Comparison of ENCODE assay signal across 1 cellular context in the genomic region with DNA sequence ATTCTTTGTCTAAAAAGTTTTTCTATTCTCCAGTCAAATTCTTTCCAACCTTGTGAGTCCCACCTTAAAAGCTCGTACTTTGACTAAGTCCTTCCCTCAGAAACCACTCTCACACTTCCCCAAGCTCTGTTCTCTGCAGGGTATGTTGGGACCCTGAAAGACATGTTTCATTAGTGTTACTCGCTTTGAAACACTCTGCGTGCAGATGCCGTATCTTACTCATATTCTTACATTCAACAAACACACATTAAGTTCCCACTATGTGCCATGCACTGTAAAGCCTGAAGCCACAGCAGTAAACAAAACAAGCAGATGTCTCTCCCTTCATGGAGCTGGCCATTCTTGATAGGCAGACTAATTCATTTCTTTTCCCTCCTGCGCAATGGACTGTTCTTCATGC.
TF ChIP-seq lines count a peak whose summit lies in the region.

No MANE protein-coding gene starts in this region.

TF ChIP-seq in GM12878, 131 proteins besides CTCF, POLR2A, EP300 and RAD21 (continued from another document):
- TF ChIP-seq, protein P1, sequence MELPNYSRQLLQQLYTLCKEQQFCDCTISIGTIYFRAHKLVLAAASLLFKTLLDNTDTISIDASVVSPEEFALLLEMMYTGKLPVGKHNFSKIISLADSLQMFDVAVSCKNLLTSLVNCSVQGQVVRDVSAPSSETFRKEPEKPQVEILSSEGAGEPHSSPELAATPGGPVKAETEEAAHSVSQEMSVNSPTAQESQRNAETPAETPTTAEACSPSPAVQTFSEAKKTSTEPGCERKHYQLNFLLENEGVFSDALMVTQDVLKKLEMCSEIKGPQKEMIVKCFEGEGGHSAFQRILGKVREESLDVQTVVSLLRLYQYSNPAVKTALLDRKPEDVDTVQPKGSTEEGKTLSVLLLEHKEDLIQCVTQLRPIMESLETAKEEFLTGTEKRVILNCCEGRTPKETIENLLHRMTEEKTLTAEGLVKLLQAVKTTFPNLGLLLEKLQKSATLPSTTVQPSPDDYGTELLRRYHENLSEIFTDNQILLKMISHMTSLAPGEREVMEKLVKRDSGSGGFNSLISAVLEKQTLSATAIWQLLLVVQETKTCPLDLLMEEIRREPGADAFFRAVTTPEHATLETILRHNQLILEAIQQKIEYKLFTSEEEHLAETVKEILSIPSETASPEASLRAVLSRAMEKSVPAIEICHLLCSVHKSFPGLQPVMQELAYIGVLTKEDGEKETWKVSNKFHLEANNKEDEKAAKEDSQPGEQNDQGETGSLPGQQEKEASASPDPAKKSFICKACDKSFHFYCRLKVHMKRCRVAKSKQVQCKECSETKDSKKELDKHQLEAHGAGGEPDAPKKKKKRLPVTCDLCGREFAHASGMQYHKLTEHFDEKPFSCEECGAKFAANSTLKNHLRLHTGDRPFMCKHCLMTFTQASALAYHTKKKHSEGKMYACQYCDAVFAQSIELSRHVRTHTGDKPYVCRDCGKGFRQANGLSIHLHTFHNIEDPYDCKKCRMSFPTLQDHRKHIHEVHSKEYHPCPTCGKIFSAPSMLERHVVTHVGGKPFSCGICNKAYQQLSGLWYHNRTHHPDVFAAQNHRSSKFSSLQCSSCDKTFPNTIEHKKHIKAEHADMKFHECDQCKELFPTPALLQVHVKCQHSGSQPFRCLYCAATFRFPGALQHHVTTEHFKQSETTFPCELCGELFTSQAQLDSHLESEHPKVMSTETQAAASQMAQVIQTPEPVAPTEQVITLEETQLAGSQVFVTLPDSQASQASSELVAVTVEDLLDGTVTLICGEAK (IDR thresholded peaks at IDR 0.05; ENCODE audit: borderline replicate concordance) = no peak
- no peak for TF ChIP-seq MTA2 (IDR thresholded peaks at IDR 0.05; ENCODE audit: low read depth)
- TF ChIP-seq LARP7 (IDR thresholded peaks at IDR 0.05) = no peak
- TF ChIP-seq, protein P2, sequence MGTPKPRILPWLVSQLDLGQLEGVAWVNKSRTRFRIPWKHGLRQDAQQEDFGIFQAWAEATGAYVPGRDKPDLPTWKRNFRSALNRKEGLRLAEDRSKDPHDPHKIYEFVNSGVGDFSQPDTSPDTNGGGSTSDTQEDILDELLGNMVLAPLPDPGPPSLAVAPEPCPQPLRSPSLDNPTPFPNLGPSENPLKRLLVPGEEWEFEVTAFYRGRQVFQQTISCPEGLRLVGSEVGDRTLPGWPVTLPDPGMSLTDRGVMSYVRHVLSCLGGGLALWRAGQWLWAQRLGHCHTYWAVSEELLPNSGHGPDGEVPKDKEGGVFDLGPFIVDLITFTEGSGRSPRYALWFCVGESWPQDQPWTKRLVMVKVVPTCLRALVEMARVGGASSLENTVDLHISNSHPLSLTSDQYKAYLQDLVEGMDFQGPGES (IDR thresholded peaks at IDR 0.05) = no peak
- TF ChIP-seq GABPA (IDR thresholded peaks at IDR 0.05; ENCODE audit: low read depth) = no peak
- TF ChIP-seq MEF2B (IDR thresholded peaks at IDR 0.05; ENCODE audit: partially characterized antibody, poor library complexity, severe bottlenecking) = no peak
- no peak for TF ChIP-seq HDAC6 (IDR thresholded peaks at IDR 0.05; ENCODE audit: unreplicated experiment)
- no peak for TF ChIP-seq TBL1XR1 (IDR thresholded peaks at IDR 0.05; ENCODE audit: low read depth, low read length)
- no peak for TF ChIP-seq ZSCAN29 (IDR thresholded peaks at IDR 0.05)
- no peak for TF ChIP-seq ZBED1 (IDR thresholded peaks at IDR 0.05; ENCODE audit: borderline replicate concordance)
- TF ChIP-seq, protein P3, sequence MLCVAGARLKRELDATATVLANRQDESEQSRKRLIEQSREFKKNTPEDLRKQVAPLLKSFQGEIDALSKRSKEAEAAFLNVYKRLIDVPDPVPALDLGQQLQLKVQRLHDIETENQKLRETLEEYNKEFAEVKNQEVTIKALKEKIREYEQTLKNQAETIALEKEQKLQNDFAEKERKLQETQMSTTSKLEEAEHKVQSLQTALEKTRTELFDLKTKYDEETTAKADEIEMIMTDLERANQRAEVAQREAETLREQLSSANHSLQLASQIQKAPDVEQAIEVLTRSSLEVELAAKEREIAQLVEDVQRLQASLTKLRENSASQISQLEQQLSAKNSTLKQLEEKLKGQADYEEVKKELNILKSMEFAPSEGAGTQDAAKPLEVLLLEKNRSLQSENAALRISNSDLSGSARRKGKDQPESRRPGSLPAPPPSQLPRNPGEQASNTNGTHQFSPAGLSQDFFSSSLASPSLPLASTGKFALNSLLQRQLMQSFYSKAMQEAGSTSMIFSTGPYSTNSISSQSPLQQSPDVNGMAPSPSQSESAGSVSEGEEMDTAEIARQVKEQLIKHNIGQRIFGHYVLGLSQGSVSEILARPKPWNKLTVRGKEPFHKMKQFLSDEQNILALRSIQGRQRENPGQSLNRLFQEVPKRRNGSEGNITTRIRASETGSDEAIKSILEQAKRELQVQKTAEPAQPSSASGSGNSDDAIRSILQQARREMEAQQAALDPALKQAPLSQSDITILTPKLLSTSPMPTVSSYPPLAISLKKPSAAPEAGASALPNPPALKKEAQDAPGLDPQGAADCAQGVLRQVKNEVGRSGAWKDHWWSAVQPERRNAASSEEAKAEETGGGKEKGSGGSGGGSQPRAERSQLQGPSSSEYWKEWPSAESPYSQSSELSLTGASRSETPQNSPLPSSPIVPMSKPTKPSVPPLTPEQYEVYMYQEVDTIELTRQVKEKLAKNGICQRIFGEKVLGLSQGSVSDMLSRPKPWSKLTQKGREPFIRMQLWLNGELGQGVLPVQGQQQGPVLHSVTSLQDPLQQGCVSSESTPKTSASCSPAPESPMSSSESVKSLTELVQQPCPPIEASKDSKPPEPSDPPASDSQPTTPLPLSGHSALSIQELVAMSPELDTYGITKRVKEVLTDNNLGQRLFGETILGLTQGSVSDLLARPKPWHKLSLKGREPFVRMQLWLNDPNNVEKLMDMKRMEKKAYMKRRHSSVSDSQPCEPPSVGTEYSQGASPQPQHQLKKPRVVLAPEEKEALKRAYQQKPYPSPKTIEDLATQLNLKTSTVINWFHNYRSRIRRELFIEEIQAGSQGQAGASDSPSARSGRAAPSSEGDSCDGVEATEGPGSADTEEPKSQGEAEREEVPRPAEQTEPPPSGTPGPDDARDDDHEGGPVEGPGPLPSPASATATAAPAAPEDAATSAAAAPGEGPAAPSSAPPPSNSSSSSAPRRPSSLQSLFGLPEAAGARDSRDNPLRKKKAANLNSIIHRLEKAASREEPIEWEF (IDR thresholded peaks at IDR 0.05; ENCODE audit: insufficient replicate concordance, low read depth, low read length) = no peak
- TF ChIP-seq FOS (IDR thresholded peaks at IDR 0.05; ENCODE audit: borderline replicate concordance, extremely low read depth, insufficient read length) = no peak
- no peak for TF ChIP-seq EED (IDR thresholded peaks at IDR 0.05; ENCODE audit: low read depth)
